ENCODE assay signal across 34 cellular contexts in the genomic region with DNA sequence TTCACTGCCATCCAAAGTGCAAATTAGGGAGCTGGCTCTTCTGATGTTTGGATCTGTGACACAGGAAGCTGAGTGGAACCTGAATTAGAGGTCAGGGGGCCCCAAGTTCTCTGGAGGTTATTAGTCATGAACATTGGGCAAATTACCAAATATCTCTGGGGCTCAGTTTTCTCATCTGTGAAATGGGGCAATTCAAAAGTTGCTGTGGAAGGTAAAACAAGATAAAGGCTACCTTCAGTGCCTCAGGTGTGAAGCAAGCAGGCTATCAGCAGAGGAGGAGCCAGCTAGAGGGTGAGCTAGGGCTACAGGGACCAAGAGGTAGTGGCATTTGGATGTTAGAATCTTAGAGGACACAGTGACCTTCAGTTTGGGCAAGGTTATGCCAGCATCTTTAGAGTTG.
"Had no signal": no experiment of that assay in that cellular context is flagged by ENCODE, and none has a peak within 500 bp of the region (broad histone marks: within the 10 kb centered on the region; RNA-seq: fewer than 3 reads in every experiment).

No MANE protein-coding gene starts in this region.

- H3K27ac Mint-ChIP-seq: activated CD4-positive, alpha-beta memory T cell treated with anti-CD3 and anti-CD28 coated beads for 36 hours; activated CD4-positive, alpha-beta T cell treated with anti-CD3 and anti-CD28 coated beads for 36 hours; activated CD4-positive, alpha-beta T cell treated with anti-CD3 and anti-CD28 coated beads, Interleukin-2, amount 10 ng/mL, durations not matched to agents 24 days and 14 days; activated CD8-positive, alpha-beta memory T cell treated with anti-CD3 and anti-CD28 coated beads, Interleukin-2, amount 10 ng/mL, durations not matched to agents 7 days and 5 days; activated CD8-positive, alpha-beta T cell treated with anti-CD3 and anti-CD28 coated beads, Interleukin-2, amount 10 ng/mL, durations not matched to agents 7 days and 5 days; activated naive CD4-positive, alpha-beta T cell treated with anti-CD3 and anti-CD28 coated beads for 36 hours; activated naive CD4-positive, alpha-beta T cell treated with anti-CD3 and anti-CD28 coated beads, Interleukin-2, amount 50 U/mL, for 24 hours; activated naive CD8-positive, alpha-beta T cell treated with anti-CD3 and anti-CD28 coated beads for 36 hours; activated naive CD8-positive, alpha-beta T cell treated with anti-CD3 and anti-CD28 coated beads, Interleukin-2, amount 50 U/mL, for 24 hours; activated T-helper 1 cell treated with anti-CD3 and anti-CD28 coated beads, Interleukin-12 subunit alpha, Interleukin-12 subunit beta, Interleukin-2, Interleukin-4 antibody, amounts not matched to agents 30 ng/mL and 10 ng/mL and 1 ng/mL, durations not matched to agents 14 hours and 24 hours and 36 hours; activated T-helper 2 cell treated with anti-CD3 and anti-CD28 coated beads, Interferon-gamma antibody, Interleukin-2, Interleukin-4, amounts not matched to agents 10 μg/mL and 5 μg/mL and 100 μg/mL, durations not matched to agents 14 hours and 24 hours and 36 hours; effector memory CD8-positive, alpha-beta T cell had no signal

- H3K4me1 Mint-ChIP-seq: activated CD4-positive, alpha-beta T cell treated with anti-CD3 and anti-CD28 coated beads for 36 hours; activated CD4-positive, alpha-beta T cell treated with anti-CD3 and anti-CD28 coated beads, Interleukin-2, amount 10 ng/mL, durations not matched to agents 24 days and 14 days; activated CD8-positive, alpha-beta memory T cell treated with anti-CD3 and anti-CD28 coated beads, Interleukin-2, amount 10 ng/mL, durations not matched to agents 7 days and 5 days; activated naive CD8-positive, alpha-beta T cell treated with anti-CD3 and anti-CD28 coated beads for 36 hours; activated naive CD8-positive, alpha-beta T cell treated with anti-CD3 and anti-CD28 coated beads, Interleukin-2, amount 50 U/mL, for 24 hours had no signal

- H3K36me3 Mint-ChIP-seq: activated CD4-positive, alpha-beta memory T cell treated with anti-CD3 and anti-CD28 coated beads for 36 hours; activated CD8-positive, alpha-beta memory T cell treated with anti-CD3 and anti-CD28 coated beads, Interleukin-2, amount 10 ng/mL, durations not matched to agents 7 days and 5 days; activated naive CD4-positive, alpha-beta T cell treated with anti-CD3 and anti-CD28 coated beads, Interleukin-2, amount 50 U/mL, for 24 hours; activated naive CD8-positive, alpha-beta T cell treated with anti-CD3 and anti-CD28 coated beads for 36 hours had no signal

- H3K4me1 ChIP-seq: adrenal gland, body of pancreas, gastrocnemius medialis, heart left ventricle had no signal

- H3K9me3 Mint-ChIP-seq: activated CD4-positive, alpha-beta T cell treated with anti-CD3 and anti-CD28 coated beads, Interleukin-2, amount 10 ng/mL, durations not matched to agents 24 days and 14 days; activated naive CD4-positive, alpha-beta T cell treated with anti-CD3 and anti-CD28 coated beads for 36 hours; activated naive CD8-positive, alpha-beta T cell treated with anti-CD3 and anti-CD28 coated beads for 36 hours; activated naive CD8-positive, alpha-beta T cell treated with anti-CD3 and anti-CD28 coated beads, Interleukin-2, amount 50 U/mL, for 24 hours; activated T-helper 1 cell treated with anti-CD3 and anti-CD28 coated beads, Interleukin-12 subunit alpha, Interleukin-12 subunit beta, Interleukin-2, Interleukin-4 antibody, amounts not matched to agents 30 ng/mL and 10 ng/mL and 1 ng/mL, durations not matched to agents 14 hours and 24 hours and 36 hours; activated T-helper 2 cell treated with anti-CD3 and anti-CD28 coated beads, Interferon-gamma antibody, Interleukin-2, Interleukin-4, amounts not matched to agents 10 μg/mL and 5 μg/mL and 100 μg/mL, durations not matched to agents 14 hours and 24 hours and 36 hours; effector memory CD8-positive, alpha-beta T cell had no signal

- H3K27ac ChIP-seq: adrenal gland, body of pancreas, gastrocnemius medialis, heart left ventricle had no signal

- H3K36me3 ChIP-seq: adrenal gland, gastrocnemius medialis, heart left ventricle had no signal

- H3K4me3 Mint-ChIP-seq: activated CD4-positive, alpha-beta memory T cell treated with anti-CD3 and anti-CD28 coated beads for 36 hours; activated CD4-positive, alpha-beta T cell treated with anti-CD3 and anti-CD28 coated beads for 36 hours; activated CD4-positive, alpha-beta T cell treated with anti-CD3 and anti-CD28 coated beads, Interleukin-2, amount 10 ng/mL, durations not matched to agents 24 days and 14 days; activated CD8-positive, alpha-beta memory T cell treated with anti-CD3 and anti-CD28 coated beads, Interleukin-2, amount 10 ng/mL, durations not matched to agents 7 days and 5 days; activated CD8-positive, alpha-beta T cell treated with anti-CD3 and anti-CD28 coated beads, Interleukin-2, amount 10 ng/mL, durations not matched to agents 7 days and 5 days; activated naive CD4-positive, alpha-beta T cell treated with anti-CD3 and anti-CD28 coated beads for 36 hours; activated naive CD4-positive, alpha-beta T cell treated with anti-CD3 and anti-CD28 coated beads, Interleukin-2, amount 50 U/mL, for 24 hours; activated naive CD8-positive, alpha-beta T cell treated with anti-CD3 and anti-CD28 coated beads for 36 hours; activated naive CD8-positive, alpha-beta T cell treated with anti-CD3 and anti-CD28 coated beads, Interleukin-2, amount 50 U/mL, for 24 hours; activated T-helper 1 cell treated with anti-CD3 and anti-CD28 coated beads, Interleukin-12 subunit alpha, Interleukin-12 subunit beta, Interleukin-2, Interleukin-4 antibody, amounts not matched to agents 30 ng/mL and 10 ng/mL and 1 ng/mL, durations not matched to agents 14 hours and 24 hours and 36 hours; effector memory CD8-positive, alpha-beta T cell had no signal

- H3K27me3 ChIP-seq: adrenal gland, body of pancreas, gastrocnemius medialis had no signal

- ATAC-seq: activated CD4-positive, alpha-beta T cell treated with anti-CD3 and anti-CD28 coated beads for 36 hours; activated CD8-positive, alpha-beta memory T cell treated with anti-CD3 and anti-CD28 coated beads, Interleukin-2, amount 10 ng/mL, durations not matched to agents 7 days and 5 days; activated CD8-positive, alpha-beta T cell treated with anti-CD3 and anti-CD28 coated beads, Interleukin-2, amount 10 ng/mL, durations not matched to agents 7 days and 5 days; activated naive CD8-positive, alpha-beta T cell treated with anti-CD3 and anti-CD28 coated beads, Interleukin-2, amount 50 U/mL, for 24 hours; body of pancreas; effector memory CD8-positive, alpha-beta T cell; esophagus mucosa; gastrocnemius medialis; heart left ventricle had no signal

- DNase-seq: activated CD4-positive, alpha-beta memory T cell treated with anti-CD3 and anti-CD28 coated beads for 36 hours; activated CD4-positive, alpha-beta T cell treated with anti-CD3 and anti-CD28 coated beads for 36 hours; activated CD4-positive, alpha-beta T cell treated with anti-CD3 and anti-CD28 coated beads, Interleukin-2, amount 10 ng/mL, durations not matched to agents 24 days and 14 days; activated CD4-positive, CD25-positive, alpha-beta regulatory T cell; activated CD4-positive, CD25-positive, alpha-beta regulatory T cell treated with anti-CD3 and anti-CD28 coated beads, Interleukin-2, amount 50 U/mL, for 72 hours; activated CD8-positive, alpha-beta memory T cell treated with anti-CD3 and anti-CD28 coated beads, Interleukin-2, amount 10 ng/mL, durations not matched to agents 7 days and 5 days; activated CD8-positive, alpha-beta memory T cell treated with anti-CD3 and anti-CD28 coated beads, Interleukin-2, amount 50 U/mL, for 4 hours; activated CD8-positive, alpha-beta T cell treated with anti-CD3 and anti-CD28 coated beads, Interleukin-2, amount 10 ng/mL, durations not matched to agents 7 days and 5 days; activated effector memory CD4-positive, alpha-beta T cell treated with anti-CD3 and anti-CD28 coated beads, Interleukin-2, amount 50 U/mL, for 16 hours; activated naive CD4-positive, alpha-beta T cell treated with anti-CD3 and anti-CD28 coated beads for 36 hours; activated naive CD8-positive, alpha-beta T cell treated with anti-CD3 and anti-CD28 coated beads for 36 hours; activated naive CD8-positive, alpha-beta T cell treated with anti-CD3 and anti-CD28 coated beads, Interleukin-2, amount 50 U/mL, for 24 hours; activated T-cell treated with anti-CD3 and anti-CD28 coated beads, Interleukin-2, amount 50 U/mL, for 1 hour; activated T-cell treated with anti-CD3 and anti-CD28 coated beads, Interleukin-2, amount 50 U/mL, for 48 hours; adrenal gland; amygdala; aorta; body of pancreas; caudate nucleus; cortex of kidney; dermis blood vessel endothelial cell; effector CD4-positive, alpha-beta T cell; effector memory CD8-positive, alpha-beta T cell; foreskin fibroblast; gastrocnemius medialis; glutamatergic neuron; heart left ventricle; T-helper 2 cell had no signal

- FAIRE-seq: colon, endothelial cell of umbilical vein had no signal

- H3K27me3 Mint-ChIP-seq: activated CD4-positive, alpha-beta memory T cell treated with anti-CD3 and anti-CD28 coated beads for 36 hours; activated CD4-positive, alpha-beta T cell treated with anti-CD3 and anti-CD28 coated beads for 36 hours; activated naive CD4-positive, alpha-beta T cell treated with anti-CD3 and anti-CD28 coated beads, Interleukin-2, amount 50 U/mL, for 24 hours; activated naive CD8-positive, alpha-beta T cell treated with anti-CD3 and anti-CD28 coated beads, Interleukin-2, amount 50 U/mL, for 24 hours had no signal

- H3K9me3 ChIP-seq: adrenal gland, body of pancreas, gastrocnemius medialis had no signal

- H3K4me3 ChIP-seq: adrenal gland, body of pancreas, gastrocnemius medialis, heart left ventricle had no signal
